16 cellular contexts compared by ENCODE assay signal in the genomic region with DNA sequence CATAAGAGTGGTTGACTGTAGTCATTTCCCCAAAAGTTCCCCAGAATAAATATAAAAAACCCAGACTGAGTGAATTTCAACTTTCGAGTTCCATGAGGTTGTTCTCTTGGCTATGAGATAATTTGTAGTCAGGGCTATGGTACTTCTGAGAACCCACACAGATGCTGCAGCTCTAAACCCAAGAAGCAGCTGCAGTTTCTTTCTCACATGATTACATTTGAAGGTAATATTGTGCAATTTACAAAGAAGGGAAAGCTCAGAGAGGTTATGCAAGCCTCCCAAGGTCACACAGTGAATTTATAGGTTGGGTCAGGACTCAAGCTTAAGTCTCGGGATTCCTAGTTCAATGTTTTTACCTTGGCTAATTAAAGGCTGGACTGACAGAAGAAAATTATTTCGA. TPM values are rescaled to one million over a fixed set of nuclear protein-coding genes. Genes with fewer than 3 reads are reported as not detected.
DNase-seq lines count a peak whose midpoint lies in the region; ATAC-seq and TF ChIP-seq lines count a peak whose summit lies in the region.
"Had no signal": no experiment of that assay in that cellular context is flagged by ENCODE, and none has a peak within 500 bp of the region (broad histone marks: within the 10 kb centered on the region; RNA-seq: fewer than 3 reads in every experiment).

No MANE protein-coding gene starts in this region.

- no peaks in the 10 kb centered on the region for H3K27me3 ChIP-seq in adrenal gland
- no peaks in the 10 kb centered on the region for H3K27me3 ChIP-seq in naive thymus-derived CD4-positive, alpha-beta T cell (ENCODE audit: control insufficient read depth in 2 of 2, insufficient read depth in 2 of 2, low read length in 2 of 2)
- peaks cover 20% of the 10 kb centered on the region; the same call in 1 of the 2 replicates for H3K27me3 ChIP-seq in SK-N-SH (ENCODE audit: insufficient read depth)

- H3K27ac ChIP-seq in adrenal gland, result peak overlapping the region in 4 of 5 donors; percentile 8 to 92 (median 47)
- no peak overlapping the region for H3K27ac ChIP-seq in naive thymus-derived CD4-positive, alpha-beta T cell (ENCODE audit: low read depth, low read length)
- no peak overlapping the region for H3K27ac ChIP-seq in SK-N-SH (ENCODE audit: low read depth in 2 of 2, low read length in 1 of 2)

- H2AFZ ChIP-seq in SK-N-SH (ENCODE audit: low read depth), result no peak overlapping the region

- H3K4me3 ChIP-seq in GM12865 (ENCODE audit: low read depth, low read length) (no peak overlapping the region), adrenal gland (no peak overlapping the region), SK-N-SH (ENCODE audit: low read depth in 2 of 2, low read length in 1 of 2) (no peak overlapping the region)
- no peak overlapping the region for H3K4me3 ChIP-seq in naive thymus-derived CD4-positive, alpha-beta T cell (ENCODE audit: low read length)

- POLR2A ChIA-PET in naive thymus-derived CD4-positive, alpha-beta T cell (lab: Charles Lee), result no interaction called here
- POLR2A ChIA-PET in SK-N-SH (lab: Yijun Ruan, JAX), result no interaction called here

- H3K4me3 Mint-ChIP-seq in naive thymus-derived CD4-positive, alpha-beta T cell, result no peak overlapping the region
- no peak overlapping the region for H3K4me3 Mint-ChIP-seq in activated T-cell treated with anti-CD3 and anti-CD28 coated beads, Interleukin-2, amount 50 U/mL, for 24 hours
- H3K4me3 Mint-ChIP-seq: CD4-positive, CD25-positive, alpha-beta regulatory T cell; stimulated activated memory B cell treated with anti-CD40 and anti-IgM and Interleukin-4, amounts not matched to agents 10 μg/mL and 1 μg/mL and 100 μg/mL, for 72 hours had no signal

- no peaks in the 10 kb centered on the region for H3K79me2 ChIP-seq in SK-N-SH (ENCODE audit: insufficient read depth)

- H3K36me3 ChIP-seq in adrenal gland (replicated peaks in 1 of 2) (no peaks in the 10 kb centered on the region), SK-N-SH (replicated peaks in 1 of 2; ENCODE audit: control insufficient read depth in 1 of 2, insufficient read depth in 2 of 2, low read length in 1 of 2) (no peaks in the 10 kb centered on the region)
- H3K36me3 ChIP-seq in naive thymus-derived CD4-positive, alpha-beta T cell (ENCODE audit: control insufficient read depth in 2 of 3, insufficient read depth in 3 of 3, low read length in 3 of 3), result no peaks in the 10 kb centered on the region

- H3K9me3 Mint-ChIP-seq in naive thymus-derived CD4-positive, alpha-beta T cell, result peaks cover 0 to 2% (median 0%) of the 10 kb centered on the region in 11 donors
- no peaks in the 10 kb centered on the region for H3K9me3 Mint-ChIP-seq in activated T-cell treated with anti-CD3 and anti-CD28 coated beads, Interleukin-2, amount 50 U/mL, for 24 hours
- H3K9me3 Mint-ChIP-seq: activated naive CD4-positive, alpha-beta T cell treated with anti-CD3 and anti-CD28 coated beads, Interleukin-2, amount 50 U/mL, for 72 hours; CD4-positive, CD25-positive, alpha-beta regulatory T cell; stimulated activated memory B cell treated with anti-CD40 and anti-IgM and Interleukin-4, amounts not matched to agents 10 μg/mL and 1 μg/mL and 100 μg/mL, for 72 hours had no signal

- no peaks in the 10 kb centered on the region for H4K20me1 ChIP-seq in SK-N-SH (ENCODE audit: insufficient read depth)

- no peaks in the 10 kb centered on the region for H3K9me2 ChIP-seq in SK-N-SH

- no peak for TF ChIP-seq POLR2A in adrenal gland (IDR thresholded peaks at IDR 0.05)

- CTCF ChIA-PET in naive thymus-derived CD4-positive, alpha-beta T cell (lab: Charles Lee), result no interaction called here
- CTCF ChIA-PET in SK-N-SH (lab: Yijun Ruan, JAX), result no interaction called here

- peak; percentile 71 for DNase-seq in GM12865 (ENCODE audit: low read depth)
- peak in 3 of 7 donors; percentile 41 to 61 (median 51) for DNase-seq in adrenal gland
- DNase-seq in naive thymus-derived CD4-positive, alpha-beta T cell, result no peak
- DNase-seq in SK-N-SH, result no peak
- DNase-seq in NCI-H146 (lab: John Stamatoyannopoulos, UW), result no peak
- no peak for DNase-seq in activated T-cell treated with anti-CD3 and anti-CD28 coated beads, Interleukin-2, amount 50 U/mL, for 24 hours
- DNase-seq: activated CD8-positive, alpha-beta memory T cell treated with anti-CD3 and anti-CD28 coated beads for 24 hours; CD4-positive, CD25-positive, alpha-beta regulatory T cell; Karpas-422; stimulated activated CD4-positive, alpha-beta T cell treated with anti-CD3 and anti-CD28 coated beads, Interleukin-1b, Interleukin-23, amount 100 ng/mL, for 48 hours; T1000 had no signal

- peaks cover 0 to 9% (median 2%) of the 10 kb centered on the region in 5 donors for H3K27me3 Mint-ChIP-seq in naive thymus-derived CD4-positive, alpha-beta T cell
- peaks cover 6% of the 10 kb centered on the region for H3K27me3 Mint-ChIP-seq in activated T-cell treated with anti-CD3 and anti-CD28 coated beads, Interleukin-2, amount 50 U/mL, for 24 hours
- H3K27me3 Mint-ChIP-seq: CD4-positive, CD25-positive, alpha-beta regulatory T cell had no signal

- peaks cover 0 to 5% (median 0%) of the 10 kb centered on the region in 7 donors for H3K4me1 Mint-ChIP-seq in naive thymus-derived CD4-positive, alpha-beta T cell
- no peaks in the 10 kb centered on the region for H3K4me1 Mint-ChIP-seq in activated T-cell treated with anti-CD3 and anti-CD28 coated beads, Interleukin-2, amount 50 U/mL, for 24 hours (ENCODE audit: low read depth)
- H3K4me1 Mint-ChIP-seq: stimulated activated memory B cell treated with anti-CD40 and anti-IgM and Interleukin-4, amounts not matched to agents 10 μg/mL and 1 μg/mL and 100 μg/mL, for 72 hours had no signal

- H3K9me3 ChIP-seq in adrenal gland (replicated peaks in 1 of 3), result no peaks in the 10 kb centered on the region
- H3K9me3 ChIP-seq in naive thymus-derived CD4-positive, alpha-beta T cell (ENCODE audit: control insufficient read depth in 2 of 3, low read length in 3 of 3), result no peaks in the 10 kb centered on the region
- no peaks in the 10 kb centered on the region for H3K9me3 ChIP-seq in SK-N-SH

- H3K9ac ChIP-seq in SK-N-SH, result no peak overlapping the region

- H3K36me3 Mint-ChIP-seq in naive thymus-derived CD4-positive, alpha-beta T cell, result no peaks in the 10 kb centered on the region
- H3K36me3 Mint-ChIP-seq in activated T-cell treated with anti-CD3 and anti-CD28 coated beads, Interleukin-2, amount 50 U/mL, for 24 hours (ENCODE audit: low read depth), result no peaks in the 10 kb centered on the region
- H3K36me3 Mint-ChIP-seq: activated naive CD4-positive, alpha-beta T cell treated with anti-CD3 and anti-CD28 coated beads, Interleukin-2, amount 50 U/mL, for 72 hours; CD4-positive, CD25-positive, alpha-beta regulatory T cell; stimulated activated memory B cell treated with anti-CD40 and anti-IgM and Interleukin-4, amounts not matched to agents 10 μg/mL and 1 μg/mL and 100 μg/mL, for 72 hours had no signal

- TF ChIP-seq EP300 in SK-N-SH (IDR thresholded peaks at IDR 0.05; ENCODE audit: borderline replicate concordance in 1 of 2, low read depth in 1 of 2, low read length in 1 of 2), result no peak

- no peaks in the 10 kb centered on the region for H3F3A ChIP-seq in SK-N-SH (replicated peaks; ENCODE audit: insufficient read depth)

- no peak for TF ChIP-seq RAD21 in SK-N-SH (IDR thresholded peaks at IDR 0.05; ENCODE audit: low read length)

- 41 to 59% (median 53%) methylated on average over 3 of the region's 3 CpGs for WGBS in adrenal gland, 4 donors
- WGBS in SK-N-SH (ENCODE audit: low lambda C conversion rate), result 44% methylated on average over 3 of the region's 3 CpGs

- ATAC-seq in HG03520 (IDR thresholded peaks at IDR 0.05; ENCODE audit: unreplicated experiment), result peak; percentile 47
- ATAC-seq in naive thymus-derived CD4-positive, alpha-beta T cell, result peak; percentile 52
- no peak for ATAC-seq in HG03469 (IDR thresholded peaks at IDR 0.05; ENCODE audit: unreplicated experiment)
- ATAC-seq: activated naive CD4-positive, alpha-beta T cell treated with anti-CD3 and anti-CD28 coated beads, Interleukin-2, amount 50 U/mL, for 72 hours; Panc1; stimulated activated memory B cell treated with anti-CD40 and anti-IgM and Interleukin-4, amounts not matched to agents 10 μg/mL and 1 μg/mL and 100 μg/mL, for 72 hours had no signal

- TF ChIP-seq CTCF in GM12865 (IDR thresholded peaks at IDR 0.05; ENCODE audit: insufficient read depth, low read depth, low read length, missing control alignments) (no peak), adrenal gland (IDR thresholded peaks at IDR 0.05) (no peak), SK-N-SH (IDR thresholded peaks at IDR 0.05) (no peak)

- peaks cover 4 to 26% of the 10 kb centered on the region in 2 donors for H3K4me1 ChIP-seq in adrenal gland (replicated peaks in 1 of 2)
- no peaks in the 10 kb centered on the region for H3K4me1 ChIP-seq in naive thymus-derived CD4-positive, alpha-beta T cell (ENCODE audit: control insufficient read depth in 2 of 2, insufficient read depth in 2 of 2, low read length in 2 of 2)
- H3K4me1 ChIP-seq in SK-N-SH (ENCODE audit: control insufficient read depth in 1 of 2, insufficient read depth in 2 of 2, low read depth in 1 of 2, low read length in 1 of 2), result no peaks in the 10 kb centered on the region; a peak in 1 of 4 replicates

- no peak overlapping the region for H3K4me2 ChIP-seq in SK-N-SH

- intact Hi-C loops in adrenal gland (cut with DNase I), result no loop called here
- intact Hi-C loops in naive thymus-derived CD4-positive, alpha-beta T cell (cut with micrococcal nuclease), result no loop called here

- H3K27ac Mint-ChIP-seq in naive thymus-derived CD4-positive, alpha-beta T cell, result no peak overlapping the region
- H3K27ac Mint-ChIP-seq in activated T-cell treated with anti-CD3 and anti-CD28 coated beads, Interleukin-2, amount 50 U/mL, for 24 hours, result no peak overlapping the region
- H3K27ac Mint-ChIP-seq: activated naive CD4-positive, alpha-beta T cell treated with anti-CD3 and anti-CD28 coated beads, Interleukin-2, amount 50 U/mL, for 72 hours; CD4-positive, CD25-positive, alpha-beta regulatory T cell; stimulated activated memory B cell treated with anti-CD40 and anti-IgM and Interleukin-4, amounts not matched to agents 10 μg/mL and 1 μg/mL and 100 μg/mL, for 72 hours had no signal

TF ChIP-seq in SK-N-SH, 30 proteins besides CTCF, POLR2A, EP300 and RAD21 (continues in another document):
- TF ChIP-seq RFX5 (IDR thresholded peaks at IDR 0.05; ENCODE audit: low read length) (no peak), JUND (IDR thresholded peaks at IDR 0.05) (no peak), GATA2 (CRISPR knock-in tag; IDR thresholded peaks at IDR 0.05) (no peak), SMC3 (IDR thresholded peaks at IDR 0.05; ENCODE audit: low read depth, low read length) (no peak), RCOR1 (IDR thresholded peaks at IDR 0.05; ENCODE audit: low read length) (no peak), TEAD4 (IDR thresholded peaks at IDR 0.05; ENCODE audit: borderline replicate concordance, insufficient read depth) (no peak)

RNA-seq across cellular contexts. Expression of a gene that starts 29.7 kb away (rescaled TPM):
- total RNA-seq in adrenal gland, result 10 to 100 TPM; 22.5 to 83.0 (median 53.7) TPM
- 10 to 100 TPM in 1 of 3 donors, 1 to 10 TPM in 2; 4.3 to 16.1 (median 8.0) TPM for polyA plus RNA-seq in adrenal gland
- 10 to 100 TPM in 1 of 5 experiments, 1 to 10 TPM in 2, under 1 TPM in 2; 0.32 to 61.2 (median 4.6) TPM for total RNA-seq in naive thymus-derived CD4-positive, alpha-beta T cell
- under 1 TPM in 1 of 2 donors, not detected in 1; 0.02 TPM for polyA plus RNA-seq in naive thymus-derived CD4-positive, alpha-beta T cell
- polyA plus RNA-seq in SK-N-SH (2012; rRNA removed), result 0.02 and 0.03 TPM in 2 replicates
- polyA plus RNA-seq in SK-N-SH (2012; cell fraction: cytosol; rRNA removed), result 0.01 TPM in 2 replicates
- 0.01 TPM in 2 replicates for polyA plus RNA-seq in SK-N-SH (2012; cell fraction: nucleus; rRNA removed)

Comparison
In these comparisons a context has a peak if more than half of its experiments do, and no peak if none do; other contexts are left out.
1. H3K27ac ChIP-seq: peak in adrenal gland (4 of 5); none in naive thymus-derived CD4-positive, alpha-beta T cell (single experiment) and SK-N-SH (0 of 2).